ENCODE assay signal across 8 cellular contexts in genomic region chr9:4228606-4229005, GRCh38.
DNase-seq lines count a peak whose midpoint lies in the region; ATAC-seq and TF ChIP-seq lines count a peak whose summit lies in the region.

No MANE protein-coding gene starts in this region.

- no peak overlapping the region for H3K23ac ChIP-seq in mesenchymal stem cell (ENCODE audit: low read length in 2 of 2)

- H3K4me3 ChIP-seq in mesenchymal stem cell (ENCODE audit: insufficient read depth in 1 of 2, low read depth in 1 of 2, low read length in 2 of 2), result no peak overlapping the region

- no peaks in the 10 kb centered on the region for H3K27me3 ChIP-seq in mesenchymal stem cell (ENCODE audit: control insufficient read depth in 1 of 2, insufficient read depth in 1 of 2, low read length in 2 of 2)

- peaks cover 9% of the 10 kb centered on the region for H3K27me3 Mint-ChIP-seq in brain
- H3K27me3 Mint-ChIP-seq in T-helper 17 cell, result peaks cover 37% of the 10 kb centered on the region

- H3K4me3 Mint-ChIP-seq in brain, result no peak overlapping the region
- no peak overlapping the region for H3K4me3 Mint-ChIP-seq in T-helper 17 cell

- no peak overlapping the region for H2BK120ac ChIP-seq in mesenchymal stem cell (ENCODE audit: low read depth, low read length)

- no peak overlapping the region for H3K27ac ChIP-seq in mesenchymal stem cell (ENCODE audit: low read length, poor library complexity, severe bottlenecking)

- H2AK5ac ChIP-seq in mesenchymal stem cell (ENCODE audit: low read length, severe bottlenecking), result peak overlapping the region; percentile 64

- H3K18ac ChIP-seq in mesenchymal stem cell (ENCODE audit: low read depth in 1 of 2, low read length in 2 of 2), result no peak overlapping the region

- peak; percentile 55 for ATAC-seq in HG02610 (IDR thresholded peaks at IDR 0.05; ENCODE audit: unreplicated experiment)
- no peak for ATAC-seq in HG03280 (IDR thresholded peaks at IDR 0.05; ENCODE audit: unreplicated experiment)
- no peak for ATAC-seq in T-helper 17 cell
- ATAC-seq in GM19397 (IDR thresholded peaks at IDR 0.05; ENCODE audit: unreplicated experiment), result no peak

- no peak overlapping the region for H3K14ac ChIP-seq in mesenchymal stem cell (ENCODE audit: low read length in 2 of 2)

- H3K4ac ChIP-seq in mesenchymal stem cell (ENCODE audit: low read depth in 1 of 2, low read length in 2 of 2), result no peak overlapping the region

- peaks cover 7% of the 10 kb centered on the region for H3K36me3 Mint-ChIP-seq in brain
- H3K36me3 Mint-ChIP-seq in T-helper 17 cell (ENCODE audit: low read depth), result no peaks in the 10 kb centered on the region

- no peak overlapping the region for H4K8ac ChIP-seq in mesenchymal stem cell (ENCODE audit: low read length)

- peaks cover 5 to 15% (median 9%) of the 10 kb centered on the region in 5 experiments for H3K9me3 Mint-ChIP-seq in brain

- H3K4me1 ChIP-seq in mesenchymal stem cell (ENCODE audit: control insufficient read depth, insufficient read depth, low read depth, low read length), result peaks cover 10% of the 10 kb centered on the region

- H2BK5ac ChIP-seq in mesenchymal stem cell (ENCODE audit: low read depth, low read length, poor library complexity, severe bottlenecking), result no peak overlapping the region

- peaks cover 15% of the 10 kb centered on the region for H3K79me1 ChIP-seq in mesenchymal stem cell (replicated peaks; ENCODE audit: low read length, poor library complexity, severe bottlenecking)

- H4K91ac ChIP-seq in mesenchymal stem cell (ENCODE audit: low read length), result no peak overlapping the region

- DNase-seq in DMS114 treated with DMSO at 0.1 percent for 48 hours (lab: John Stamatoyannopoulos, UW; ENCODE audit: unreplicated experiment) (peak; percentile 3), mesenchymal stem cell (peak; percentile 53), T-helper 17 cell (no peak)
- DNase-seq in NK-92 treated with Interleukin-12 subunit alpha and Interleukin-12 subunit beta, amount 100 ng/mL, for 24 hours (lab: John Stamatoyannopoulos, UW), result no peak

- H3K9me3 ChIP-seq in mesenchymal stem cell (ENCODE audit: control insufficient read depth, low read length) (no peaks in the 10 kb centered on the region), T-helper 17 cell (ENCODE audit: control insufficient read depth, low read length, poor library complexity, severe bottlenecking) (no peaks in the 10 kb centered on the region)

- H3K4me1 Mint-ChIP-seq in brain (peaks cover 34% of the 10 kb centered on the region), T-helper 17 cell (no peaks in the 10 kb centered on the region)

- H3K27ac Mint-ChIP-seq in brain, result peak overlapping the region in 3 of 5 experiments; percentile 3 to 48 (median 32)
- H3K27ac Mint-ChIP-seq in T-helper 17 cell, result no peak overlapping the region

- WGBS in mesenchymal stem cell, result 94% methylated on average over 1 of the region's 1 CpG

- peak; percentile 66 to 72 for TF ChIP-seq CTCF in brain (conservative IDR thresholded peaks at IDR 0.05)

- H2AFZ ChIP-seq in mesenchymal stem cell (ENCODE audit: low read depth, low read length), result no peak overlapping the region

- no peak overlapping the region for H2BK12ac ChIP-seq in mesenchymal stem cell (ENCODE audit: low read length in 2 of 2)

- H3K9ac ChIP-seq in mesenchymal stem cell (ENCODE audit: low read length), result peak overlapping the region; percentile 5

- H3K4me2 ChIP-seq in mesenchymal stem cell (ENCODE audit: low read length, poor library complexity, severe bottlenecking), result no peak overlapping the region

- H2BK15ac ChIP-seq in mesenchymal stem cell (ENCODE audit: low read depth, poor library complexity, severe bottlenecking), result no peak overlapping the region

- H3K36me3 ChIP-seq in mesenchymal stem cell (ENCODE audit: control insufficient read depth in 1 of 2, insufficient read depth in 2 of 2, low read depth in 1 of 2, low read length in 2 of 2), result peaks cover 0 to 5% of the 10 kb centered on the region in 2 experiments

Comparison
In these comparisons a context has a peak if more than half of its experiments do, and no peak if none do; other contexts are left out.
1. DNase-seq: peak in DMS114 treated with DMSO at 0.1 percent for 48 hours (single experiment) and mesenchymal stem cell (single experiment); none in NK-92 treated with Interleukin-12 subunit alpha and Interleukin-12 subunit beta, amount 100 ng/mL, for 24 hours (single experiment) and T-helper 17 cell (0 of 3).